Comparison of ENCODE assay signal across 8 cellular contexts in the genomic region with DNA sequence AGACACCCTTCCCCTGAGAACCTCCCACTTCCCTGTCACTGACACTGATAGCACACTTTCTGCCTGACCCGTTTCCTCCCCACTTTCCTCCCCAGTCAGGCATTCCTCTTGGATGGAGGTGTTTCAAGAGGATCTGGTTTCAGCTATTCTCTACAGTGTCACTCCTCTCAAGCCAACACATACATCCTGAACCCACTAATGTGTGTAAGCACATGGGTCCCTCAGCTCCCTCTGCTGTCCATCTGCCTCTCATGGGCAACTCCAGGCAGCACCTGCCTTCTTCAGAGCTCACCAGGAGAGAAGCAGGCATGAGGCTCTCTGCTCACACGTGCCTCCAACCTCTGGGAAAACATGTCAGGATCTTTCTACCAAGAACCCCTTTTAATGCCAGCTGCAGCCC.
DNase-seq lines count a peak whose midpoint lies in the region; ATAC-seq and TF ChIP-seq lines count a peak whose summit lies in the region.

No MANE protein-coding gene starts in this region.

- H3K9me2 ChIP-seq in GM23338 (ENCODE audit: insufficient read depth): no peaks in the 10 kb centered on the region; the same call in 1 of the 2 replicates

- H3K4me3 Mint-ChIP-seq in GM23338: no peak overlapping the region
- no peak overlapping the region for H3K4me3 Mint-ChIP-seq in HFFc6

- H3K27ac Mint-ChIP-seq in GM23338 (no peak overlapping the region), HFFc6 (no peak overlapping the region)

- H3K27me3 ChIP-seq in GM23338 (ENCODE audit: insufficient read depth): no peaks in the 10 kb centered on the region
- H3K27me3 ChIP-seq in spleen (replicated peaks in 1 of 7): no peaks in the 10 kb centered on the region

- H3F3A ChIP-seq in GM23338 (replicated peaks; ENCODE audit: low read depth): no peaks in the 10 kb centered on the region

- H3K4me1 Mint-ChIP-seq in GM23338 (peaks cover under 1% of the 10 kb centered on the region; the same call in 1 of the 3 replicates), HFFc6 (ENCODE audit: low read depth) (no peaks in the 10 kb centered on the region)

- H3K27ac ChIP-seq in GM23338 (ENCODE audit: low read depth): no peak overlapping the region
- no peak overlapping the region for H3K27ac ChIP-seq in spleen

- ATAC-seq in GM18498 (IDR thresholded peaks at IDR 0.05; ENCODE audit: unreplicated experiment): peak; percentile 89
- ATAC-seq in GM23338: peak; percentile 84

- H3K4me3 ChIP-seq in GM23338: no peak overlapping the region
- H3K4me3 ChIP-seq in spleen: no peak overlapping the region

- no peaks in the 10 kb centered on the region for H3K9me3 ChIP-seq in spleen

- intact Hi-C loops in spleen (cut with DNase I; ENCODE audit: low total_unique reads): no loop called here

- H3K4me2 ChIP-seq in GM23338: no peak overlapping the region

- no peaks in the 10 kb centered on the region for H4K20me1 ChIP-seq in GM23338 (replicated peaks; ENCODE audit: insufficient read depth)

- H3K4me1 ChIP-seq in GM23338 (ENCODE audit: insufficient read depth) (no peaks in the 10 kb centered on the region), spleen (no peaks in the 10 kb centered on the region)

- H3K27me3 Mint-ChIP-seq in GM23338 (ENCODE audit: insufficient read depth, low read depth, poor library complexity): no peaks in the 10 kb centered on the region
- H3K27me3 Mint-ChIP-seq in HFFc6 (ENCODE audit: insufficient read depth): no peaks in the 10 kb centered on the region; the same call in 1 of the 2 replicates

- H3K9me3 Mint-ChIP-seq in GM23338 (no peaks in the 10 kb centered on the region), HFFc6 (peaks cover 20% of the 10 kb centered on the region)

- H3K36me3 ChIP-seq in GM23338 (ENCODE audit: insufficient read depth) (no peaks in the 10 kb centered on the region), spleen (no peaks in the 10 kb centered on the region)

- DNase-seq in GM23338 (ENCODE audit: low spot score): peak; percentile 36
- DNase-seq in NCI-H510A (lab: John Stamatoyannopoulos, UW): peak; percentile 26
- DNase-seq in mucosa of gallbladder (ENCODE audit: low spot score): peak; percentile 34
- no peak for DNase-seq in UCSD-AML1 (lab: John Stamatoyannopoulos, UW; ENCODE audit: unreplicated experiment)
- DNase-seq in HFFc6: no peak
- no peak for DNase-seq in spleen
- DNase-seq in activated CD4-positive, alpha-beta T cell treated with anti-CD3 and anti-CD28 coated beads, Interleukin-2, amount 50 U/mL, for 1 hour: no peak

- H2AFZ ChIP-seq in GM23338: peak overlapping the region; percentile 30; the same call in 1 of the 2 replicates

- H3K36me3 Mint-ChIP-seq in GM23338 (ENCODE audit: low read depth) (no peaks in the 10 kb centered on the region), HFFc6 (ENCODE audit: low read depth) (no peaks in the 10 kb centered on the region)

- no peak for TF ChIP-seq POLR2A in spleen (IDR thresholded peaks at IDR 0.05)

- H3K79me2 ChIP-seq in GM23338 (replicated peaks; ENCODE audit: insufficient read depth): no peaks in the 10 kb centered on the region

- TF ChIP-seq CTCF in GM23338 (conservative IDR thresholded peaks at IDR 0.05; ENCODE audit: low read depth in 2 of 2) (peak; percentile 28 to 73; a peak in 3 of 4 replicates), HFFc6 (IDR thresholded peaks at IDR 0.05) (no peak), spleen (IDR thresholded peaks at IDR 0.05 in 8 of 11, conservative IDR thresholded peaks at IDR 0.05 in 3 of 11) (no peak)

- 35 to 60% (median 57%) methylated on average over 2 of the region's 2 CpGs for WGBS in spleen, 5 donors

TF ChIP-seq in GM23338, 12 proteins besides CTCF, POLR2A, EP300 and RAD21 (continues in another document):
- no peak for TF ChIP-seq EZH2 (IDR thresholded peaks at IDR 0.05; ENCODE audit: low read depth, unreplicated experiment)
- no peak for TF ChIP-seq ZNF114 (CRISPR knock-in tag; IDR thresholded peaks at IDR 0.05)
- TF ChIP-seq, protein P1, sequence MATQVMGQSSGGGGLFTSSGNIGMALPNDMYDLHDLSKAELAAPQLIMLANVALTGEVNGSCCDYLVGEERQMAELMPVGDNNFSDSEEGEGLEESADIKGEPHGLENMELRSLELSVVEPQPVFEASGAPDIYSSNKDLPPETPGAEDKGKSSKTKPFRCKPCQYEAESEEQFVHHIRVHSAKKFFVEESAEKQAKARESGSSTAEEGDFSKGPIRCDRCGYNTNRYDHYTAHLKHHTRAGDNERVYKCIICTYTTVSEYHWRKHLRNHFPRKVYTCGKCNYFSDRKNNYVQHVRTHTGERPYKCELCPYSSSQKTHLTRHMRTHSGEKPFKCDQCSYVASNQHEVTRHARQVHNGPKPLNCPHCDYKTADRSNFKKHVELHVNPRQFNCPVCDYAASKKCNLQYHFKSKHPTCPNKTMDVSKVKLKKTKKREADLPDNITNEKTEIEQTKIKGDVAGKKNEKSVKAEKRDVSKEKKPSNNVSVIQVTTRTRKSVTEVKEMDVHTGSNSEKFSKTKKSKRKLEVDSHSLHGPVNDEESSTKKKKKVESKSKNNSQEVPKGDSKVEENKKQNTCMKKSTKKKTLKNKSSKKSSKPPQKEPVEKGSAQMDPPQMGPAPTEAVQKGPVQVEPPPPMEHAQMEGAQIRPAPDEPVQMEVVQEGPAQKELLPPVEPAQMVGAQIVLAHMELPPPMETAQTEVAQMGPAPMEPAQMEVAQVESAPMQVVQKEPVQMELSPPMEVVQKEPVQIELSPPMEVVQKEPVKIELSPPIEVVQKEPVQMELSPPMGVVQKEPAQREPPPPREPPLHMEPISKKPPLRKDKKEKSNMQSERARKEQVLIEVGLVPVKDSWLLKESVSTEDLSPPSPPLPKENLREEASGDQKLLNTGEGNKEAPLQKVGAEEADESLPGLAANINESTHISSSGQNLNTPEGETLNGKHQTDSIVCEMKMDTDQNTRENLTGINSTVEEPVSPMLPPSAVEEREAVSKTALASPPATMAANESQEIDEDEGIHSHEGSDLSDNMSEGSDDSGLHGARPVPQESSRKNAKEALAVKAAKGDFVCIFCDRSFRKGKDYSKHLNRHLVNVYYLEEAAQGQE (IDR thresholded peaks at IDR 0.05; ENCODE audit: unreplicated experiment): no peak
- TF ChIP-seq ETS1 (IDR thresholded peaks at IDR 0.05): no peak
- no peak for TF ChIP-seq STAT1 (IDR thresholded peaks at IDR 0.05; ENCODE audit: unreplicated experiment)

Comparison
In these comparisons a context has a peak if more than half of its experiments do, and no peak if none do; other contexts are left out.
1. DNase-seq: peak in GM23338 (single experiment), NCI-H510A (single experiment) and mucosa of gallbladder (single experiment); none in UCSD-AML1 (single experiment), HFFc6 (single experiment), spleen (single experiment) and activated CD4-positive, alpha-beta T cell treated with anti-CD3 and anti-CD28 coated beads, Interleukin-2, amount 50 U/mL, for 1 hour (single experiment).
2. CTCF ChIP-seq: peak in GM23338 (2 of 2); none in HFFc6 (single experiment) and spleen (0 of 11).